In the genomic region with DNA sequence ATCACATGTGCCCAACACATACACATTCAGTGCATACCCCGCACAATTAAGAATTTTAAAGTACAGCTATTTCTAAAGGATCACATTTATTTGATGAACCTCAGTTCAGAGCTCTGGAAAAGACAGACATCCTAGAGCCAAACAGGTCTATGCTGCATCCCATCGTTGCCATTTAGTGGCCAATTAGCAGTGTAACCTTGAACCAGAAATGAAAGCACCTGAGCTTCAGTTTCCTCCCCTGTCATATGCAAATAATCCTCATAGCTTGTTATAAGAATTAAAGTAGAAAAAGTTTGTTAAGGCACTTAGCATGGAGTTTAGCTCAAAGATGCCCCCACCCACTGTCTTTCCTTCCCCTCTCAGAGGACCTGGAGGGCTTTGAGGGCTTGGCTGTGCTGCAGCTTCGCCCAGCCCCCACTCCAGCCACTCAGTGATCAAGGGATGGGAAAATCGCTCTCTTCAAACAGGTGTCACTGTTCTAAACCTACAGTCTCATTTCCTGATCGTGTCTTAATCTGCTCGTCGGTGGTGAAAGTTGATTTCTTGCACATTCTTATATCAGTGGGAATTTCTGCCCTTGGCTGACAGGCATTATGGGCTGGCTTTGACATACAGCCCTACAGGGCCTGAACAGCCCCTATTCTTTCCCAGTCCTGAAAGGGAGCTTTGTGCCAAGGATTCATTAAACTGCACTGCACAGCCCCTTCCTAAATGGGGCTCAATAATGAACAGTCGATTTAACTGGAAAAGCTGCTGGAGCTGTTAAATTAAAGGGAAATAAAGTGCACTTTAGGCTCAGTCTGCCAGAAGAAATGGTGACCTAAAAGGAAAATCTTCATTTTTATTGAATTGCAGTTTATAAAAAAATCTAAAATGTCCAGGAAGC, we compare ENCODE assay signal across 17 cellular contexts. TPM values are rescaled to one million over a fixed set of nuclear protein-coding genes. Genes with fewer than 3 reads are reported as not detected.
DNase-seq lines count a peak whose midpoint lies in the region; ATAC-seq and TF ChIP-seq lines count a peak whose summit lies in the region.
"Had no signal": no experiment of that assay in that cellular context is flagged by ENCODE, and none has a peak within 500 bp of the region (broad histone marks: within the 10 kb centered on the region; RNA-seq: fewer than 3 reads in every experiment).

No MANE protein-coding gene starts in this region.

- peaks cover 10 to 14% of the 10 kb centered on the region in 2 donors for H3K4me1 ChIP-seq in thyroid gland
- H3K4me1 ChIP-seq: sigmoid colon, upper lobe of left lung had no signal

- intact Hi-C loops in thyroid gland (cut with DNase I), result no loop called here

- no peak for TF ChIP-seq CTCF in thyroid gland (IDR thresholded peaks at IDR 0.05)

- peak; percentile 38 for DNase-seq in activated naive CD4-positive, alpha-beta T cell treated with anti-CD3 and anti-CD28 coated beads, Interleukin-2, amount 10 ng/mL, durations not matched to agents 7 days and 5 days
- no peak for DNase-seq in activated naive CD4-positive, alpha-beta T cell treated with Interleukin-2 at 50 U/mL for 16 hours
- DNase-seq in T-cell (peak in 1 of 34 experiments; percentile 4), globus pallidus (ENCODE audit: low spot score) (peak; percentile 94), superior temporal gyrus (ENCODE audit: extremely low spot score) (peak; percentile 93), thyroid gland (no peak), DMS114 treated with DMSO at 0.1 percent for 48 hours (lab: John Stamatoyannopoulos, UW; ENCODE audit: unreplicated experiment) (no peak), left lobe of liver (ENCODE audit: low spot score) (no peak)
- DNase-seq: activated CD8-positive, alpha-beta memory T cell treated with anti-CD3 and anti-CD28 coated beads for 24 hours; aorta; mucosa of descending colon; NCI-H1105 treated with DMSO at 0.1 percent for 48 hours; NCI-H82; sigmoid colon; T-helper 1 cell; upper lobe of left lung had no signal

- H3K4me3 Mint-ChIP-seq in activated naive CD4-positive, alpha-beta T cell treated with anti-CD3 and anti-CD28 coated beads, Interleukin-2, amount 10 ng/mL, durations not matched to agents 7 days and 5 days, result peak overlapping the region; percentile 54
- H3K4me3 Mint-ChIP-seq in T-cell, result peak overlapping the region; percentile 57 to 76 (median 63)

- no peak overlapping the region for H3K4me3 ChIP-seq in thyroid gland (replicated peaks in 1 of 3)
- H3K4me3 ChIP-seq: mucosa of descending colon, sigmoid colon, upper lobe of left lung had no signal

- H3K9me3 Mint-ChIP-seq in activated naive CD4-positive, alpha-beta T cell treated with anti-CD3 and anti-CD28 coated beads, Interleukin-2, amount 10 ng/mL, durations not matched to agents 7 days and 5 days, result peaks cover 1% of the 10 kb centered on the region
- no peaks in the 10 kb centered on the region for H3K9me3 Mint-ChIP-seq in T-cell

- peaks cover 28% of the 10 kb centered on the region for H3K4me1 Mint-ChIP-seq in activated naive CD4-positive, alpha-beta T cell treated with anti-CD3 and anti-CD28 coated beads, Interleukin-2, amount 10 ng/mL, durations not matched to agents 7 days and 5 days
- H3K4me1 Mint-ChIP-seq in T-cell, result peaks cover 22 to 30% (median 23%) of the 10 kb centered on the region in 3 donors

- no peaks in the 10 kb centered on the region for H3K36me3 ChIP-seq in thyroid gland
- H3K36me3 ChIP-seq: sigmoid colon, upper lobe of left lung had no signal

- H3K9me3 ChIP-seq in thyroid gland, result no peaks in the 10 kb centered on the region
- H3K9me3 ChIP-seq: mucosa of descending colon, sigmoid colon, upper lobe of left lung had no signal

- POLR2A ChIA-PET in T-cell (lab: Charles Lee), result interaction anchor here in 1 of 2 donors (0.6 kb wide), 1 partner anchor 424 kb away, joined by 3 read pairs; no protein-coding TSS in a partner anchor

- no peaks in the 10 kb centered on the region for H3K27me3 ChIP-seq in thyroid gland
- H3K27me3 ChIP-seq: sigmoid colon, upper lobe of left lung had no signal

- H3K27ac Mint-ChIP-seq in activated naive CD4-positive, alpha-beta T cell treated with anti-CD3 and anti-CD28 coated beads, Interleukin-2, amount 10 ng/mL, durations not matched to agents 7 days and 5 days, result peak overlapping the region; percentile 80
- H3K27ac Mint-ChIP-seq in T-cell, result peak overlapping the region; percentile 76 to 84

- no peaks in the 10 kb centered on the region for H3K36me3 Mint-ChIP-seq in activated naive CD4-positive, alpha-beta T cell treated with anti-CD3 and anti-CD28 coated beads, Interleukin-2, amount 10 ng/mL, durations not matched to agents 7 days and 5 days
- H3K36me3 Mint-ChIP-seq in T-cell, result no peaks in the 10 kb centered on the region

- H3K27ac ChIP-seq in thyroid gland, result no peak overlapping the region
- H3K27ac ChIP-seq: upper lobe of left lung had no signal

- peaks cover 13% of the 10 kb centered on the region for H3K27me3 Mint-ChIP-seq in activated naive CD4-positive, alpha-beta T cell treated with anti-CD3 and anti-CD28 coated beads, Interleukin-2, amount 10 ng/mL, durations not matched to agents 7 days and 5 days
- no peaks in the 10 kb centered on the region for H3K27me3 Mint-ChIP-seq in T-cell

- no peak for TF ChIP-seq POLR2A in thyroid gland (IDR thresholded peaks at IDR 0.05)

- CTCF ChIA-PET in activated naive CD4-positive, alpha-beta T cell treated with anti-CD3 and anti-CD28 coated beads, Interleukin-2, amount 10 ng/mL, durations not matched to agents 7 days and 5 days (lab: Charles Lee), result interaction anchor here (0.9 to 1.9 kb wide), 6 partner anchors 11 to 110 kb away, joined by 3 to 11 read pairs (median 5); partner anchors contain the start of gene FAM181B
- CTCF ChIA-PET in T-cell (lab: Charles Lee), result interaction anchor here in 1 of 2 donors (0.6 to 1.1 kb wide), 4 partner anchors 23 to 230 kb away, joined by 3 to 5 read pairs (median 4); partner anchors contain the start of gene FAM181B

- peak; percentile 50 to 71 (median 58) for ATAC-seq in T-cell (replicated peaks in 1 of 4)
- no peak for ATAC-seq in left lobe of liver
- ATAC-seq: mucosa of descending colon had no signal

- WGBS in thyroid gland, 2 donors, result 60 to 65% methylated on average over 8 of the region's 8 CpGs

RNA-seq across cellular contexts. Expression of gene FAM181B, which starts 23.3 kb away (rescaled TPM):
- under 1 TPM in 1 of 5 donors, not detected in 4; 0.18 TPM for total RNA-seq in T-cell
- 1 to 10 TPM in 3 of 4 donors, under 1 TPM in 1; 0.94 to 5.1 (median 1.5) TPM for total RNA-seq in thyroid gland
- total RNA-seq in left lobe of liver, result not detected
- total RNA-seq: HT-29 had no signal

Comparison
In these comparisons a context has a peak if more than half of its experiments do, and no peak if none do; other contexts are left out.
1. DNase-seq: peak in activated naive CD4-positive, alpha-beta T cell treated with anti-CD3 and anti-CD28 coated beads, Interleukin-2, amount 10 ng/mL, durations not matched to agents 7 days and 5 days (single experiment), globus pallidus (single experiment) and superior temporal gyrus (single experiment); none in activated naive CD4-positive, alpha-beta T cell treated with Interleukin-2 at 50 U/mL for 16 hours (single experiment), thyroid gland (0 of 2), DMS114 treated with DMSO at 0.1 percent for 48 hours (single experiment) and left lobe of liver (single experiment).